ENCODE assay signal across 10 cellular contexts in the genomic region with DNA sequence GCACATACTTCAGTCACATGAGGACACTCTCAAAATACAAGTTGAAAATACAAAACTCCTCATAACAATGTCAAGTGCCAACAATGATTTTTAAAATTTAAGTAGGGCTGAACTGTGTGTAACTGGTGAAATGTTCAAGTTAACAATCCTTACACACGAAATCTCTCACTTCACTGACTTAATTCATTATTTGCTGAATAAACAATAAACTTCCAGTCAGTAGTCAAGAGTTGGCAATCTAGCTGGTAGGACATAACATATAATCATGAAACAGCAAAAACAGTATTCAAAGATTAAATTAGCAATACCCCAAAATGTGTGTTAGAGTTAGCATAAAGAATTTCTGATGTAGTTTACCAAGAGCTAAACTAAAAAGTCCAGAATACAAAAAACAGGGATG. TPM values are rescaled to one million over a fixed set of nuclear protein-coding genes. Genes with fewer than 3 reads are reported as not detected.
DNase-seq lines count a peak whose midpoint lies in the region; ATAC-seq and TF ChIP-seq lines count a peak whose summit lies in the region.
"Had no signal": no experiment of that assay in that cellular context is flagged by ENCODE, and none has a peak within 500 bp of the region (broad histone marks: within the 10 kb centered on the region; RNA-seq: fewer than 3 reads in every experiment).

No MANE protein-coding gene starts in this region.

- H3K27ac ChIP-seq in DOHH2 (ENCODE audit: low read depth, low read length) (no peak overlapping the region), OCI-LY1 (ENCODE audit: low read depth, low read length, poor library complexity, severe bottlenecking) (peak overlapping the region; percentile 85), ascending aorta (peak overlapping the region in 1 of 2 donors; percentile 94)

- no peak for DNase-seq in effector memory CD8-positive, alpha-beta T cell
- DNase-seq in NCI-H2081 (lab: John Stamatoyannopoulos, UW) (no peak), posterior cingulate gyrus (no peak), hepatic stellate cell (ENCODE audit: low spot score) (no peak), ascending aorta (ENCODE audit: low spot score in 2 of 2) (no peak)
- DNase-seq: activated CD8-positive, alpha-beta memory T cell treated with anti-CD3 and anti-CD28 coated beads for 24 hours; islet precursor cell had no signal

- H3K4me1 ChIP-seq in DOHH2 (ENCODE audit: control insufficient read depth, low read length), result peaks cover 37% of the 10 kb centered on the region
- peaks cover 38% of the 10 kb centered on the region for H3K4me1 ChIP-seq in OCI-LY1 (ENCODE audit: insufficient read depth, low read length, severe bottlenecking)
- peaks cover 3 to 12% of the 10 kb centered on the region in 2 donors for H3K4me1 ChIP-seq in ascending aorta

- ATAC-seq in effector memory CD8-positive, alpha-beta T cell (replicated peaks), result no peak

- H3K27me3 Mint-ChIP-seq in effector memory CD8-positive, alpha-beta T cell, result no peaks in the 10 kb centered on the region
- no peaks in the 10 kb centered on the region for H3K27me3 Mint-ChIP-seq in nephron (ENCODE audit: low read depth)

- H3K9me2 ChIP-seq in DOHH2 (replicated peaks; ENCODE audit: control insufficient read depth, low read length), result no peaks in the 10 kb centered on the region
- H3K9me2 ChIP-seq in OCI-LY1 (ENCODE audit: low read depth, low read length), result no peaks in the 10 kb centered on the region

- peak overlapping the region; percentile 97 to 98 for H3K27ac Mint-ChIP-seq in effector memory CD8-positive, alpha-beta T cell
- peak overlapping the region; percentile 99 to 100 (median 99) for H3K27ac Mint-ChIP-seq in nephron

- H2AFZ ChIP-seq in OCI-LY1 (ENCODE audit: low read length), result no peak overlapping the region

- H3K4me3 Mint-ChIP-seq in effector memory CD8-positive, alpha-beta T cell, result peak overlapping the region in 1 of 2 donors; percentile 95
- H3K4me3 Mint-ChIP-seq in nephron, result peak overlapping the region; percentile 98

- peaks cover 22% of the 10 kb centered on the region for H3K36me3 Mint-ChIP-seq in effector memory CD8-positive, alpha-beta T cell (ENCODE audit: insufficient read depth)
- H3K36me3 Mint-ChIP-seq in nephron (ENCODE audit: low read depth), result peaks cover 41% of the 10 kb centered on the region

- H3K36me3 ChIP-seq in DOHH2 (ENCODE audit: control insufficient read depth, low read length) (peaks cover 12% of the 10 kb centered on the region), OCI-LY1 (ENCODE audit: insufficient read depth, low read length) (no peaks in the 10 kb centered on the region), ascending aorta (no peaks in the 10 kb centered on the region)

- H3K27me3 ChIP-seq in DOHH2 (ENCODE audit: control insufficient read depth, low read length), result no peaks in the 10 kb centered on the region
- H3K27me3 ChIP-seq in OCI-LY1 (ENCODE audit: insufficient read depth, low read length), result no peaks in the 10 kb centered on the region
- H3K27me3 ChIP-seq in ascending aorta, result no peaks in the 10 kb centered on the region

- no peaks in the 10 kb centered on the region for H3K9me3 ChIP-seq in DOHH2 (ENCODE audit: control insufficient read depth, insufficient read depth, low read length)
- H3K9me3 ChIP-seq in OCI-LY1 (ENCODE audit: low read length), result no peaks in the 10 kb centered on the region
- no peaks in the 10 kb centered on the region for H3K9me3 ChIP-seq in ascending aorta

- H3K4me2 ChIP-seq in DOHH2 (ENCODE audit: low read length), result peak overlapping the region; percentile 97
- H3K4me2 ChIP-seq in OCI-LY1 (ENCODE audit: low read length), result peak overlapping the region; percentile 97

- H3K4me3 ChIP-seq in DOHH2 (ENCODE audit: low read length) (peak overlapping the region; percentile 98), OCI-LY1 (ENCODE audit: low read depth, low read length, poor library complexity, severe bottlenecking) (peak overlapping the region; percentile 89), ascending aorta (peak overlapping the region in 1 of 2 donors; percentile 93)

- peaks cover 48% of the 10 kb centered on the region for H3K79me2 ChIP-seq in DOHH2 (ENCODE audit: control insufficient read depth, low read length)
- peaks cover 33% of the 10 kb centered on the region for H3K79me2 ChIP-seq in OCI-LY1 (ENCODE audit: insufficient read depth, low read length)

- H3F3A ChIP-seq in DOHH2 (ENCODE audit: control insufficient read depth, insufficient read depth), result peaks cover 8% of the 10 kb centered on the region; the same call in 1 of the 2 replicates
- H3F3A ChIP-seq in OCI-LY1 (ENCODE audit: insufficient read depth, low read length), result no peaks in the 10 kb centered on the region

- peaks cover 31 to 36% of the 10 kb centered on the region in 2 donors for H3K4me1 Mint-ChIP-seq in effector memory CD8-positive, alpha-beta T cell (ENCODE audit: low read depth in 2 of 2)
- peaks cover 46% of the 10 kb centered on the region for H3K4me1 Mint-ChIP-seq in nephron

- H3K9me3 Mint-ChIP-seq in effector memory CD8-positive, alpha-beta T cell, result no peaks in the 10 kb centered on the region
- H3K9me3 Mint-ChIP-seq in nephron, result peaks cover 14% of the 10 kb centered on the region

- intact Hi-C loops in posterior cingulate gyrus (cut with DNase I), result loop anchor here (5.0 to 10.0 kb wide), 2 partner anchors 105 to 277 kb away; partner anchors contain the start of genes ELF2 and SETD7
- intact Hi-C loops in ascending aorta (cut with DNase I), result loop anchor here (2.0 to 10.0 kb wide), 5 partner anchors 80 to 1073 kb away; partner anchors contain the start of genes ELMOD2, MAML3, NAA15 and NOCT

- H4K20me1 ChIP-seq in DOHH2 (ENCODE audit: control insufficient read depth, insufficient read depth, low read depth, low read length) (no peaks in the 10 kb centered on the region), OCI-LY1 (ENCODE audit: insufficient read depth, low read length) (no peaks in the 10 kb centered on the region)

- peak overlapping the region; percentile 76 for H3K9ac ChIP-seq in OCI-LY1 (ENCODE audit: low read length)

- TF ChIP-seq CTCF in DOHH2 (IDR thresholded peaks at IDR 0.05; ENCODE audit: low read depth, low read length, poor library complexity, severe bottlenecking) (no peak), OCI-LY1 (IDR thresholded peaks at IDR 0.05; ENCODE audit: low read length) (no peak), nephron (IDR thresholded peaks at IDR 0.05; ENCODE audit: unreplicated experiment in 3 of 3) (no peak), ascending aorta (IDR thresholded peaks at IDR 0.05) (no peak)

RNA-seq across cellular contexts. Expression of gene RAB33B, which starts 1.9 kb away (rescaled TPM):
- total RNA-seq in ascending aorta, result 4.5 TPM
